In the genomic region with DNA sequence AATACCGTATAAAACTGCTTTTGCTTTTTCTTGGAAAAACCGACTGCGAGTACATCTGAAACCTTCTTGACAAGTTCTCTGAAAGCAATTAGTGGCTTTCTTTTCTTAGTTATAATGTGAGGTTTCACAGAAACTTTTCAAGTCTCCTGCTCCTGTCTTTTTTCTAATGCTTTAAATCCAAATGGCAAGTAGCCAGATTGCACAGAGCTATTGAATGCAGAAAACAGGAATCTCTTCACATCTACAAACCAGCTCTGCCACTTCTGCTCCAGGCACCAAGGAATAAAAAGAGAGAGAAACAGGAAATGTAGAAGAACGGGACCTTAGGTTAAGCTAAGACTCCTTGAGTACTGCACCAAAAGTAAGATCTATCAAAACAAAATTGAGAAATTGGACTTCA, we compare ENCODE assay signal across 13 cellular contexts.
DNase-seq lines count a peak whose midpoint lies in the region; ATAC-seq and TF ChIP-seq lines count a peak whose summit lies in the region.
"Had no signal": no experiment of that assay in that cellular context is flagged by ENCODE, and none has a peak within 500 bp of the region (broad histone marks: within the 10 kb centered on the region; RNA-seq: fewer than 3 reads in every experiment).

No MANE protein-coding gene starts in this region.

- H3K4me3 Mint-ChIP-seq in T-helper 2 cell treated with Interferon-gamma antibody and Interleukin-4, amounts not matched to agents 5 μg/mL and 100 μg/mL, for 36 hours = peak overlapping the region; percentile 63
- peak overlapping the region in 9 of 10 donors; percentile 6 to 67 (median 58) for H3K4me3 Mint-ChIP-seq in naive thymus-derived CD8-positive, alpha-beta T cell

- H3K36me3 Mint-ChIP-seq in T-helper 2 cell treated with Interferon-gamma antibody and Interleukin-4, amounts not matched to agents 5 μg/mL and 100 μg/mL, for 36 hours (ENCODE audit: low read depth) = no peaks in the 10 kb centered on the region
- peaks cover 0 to 2% (median 0%) of the 10 kb centered on the region in 3 donors for H3K36me3 Mint-ChIP-seq in naive thymus-derived CD8-positive, alpha-beta T cell

- H3K9me3 ChIP-seq in BE2C = no peaks in the 10 kb centered on the region; the same call in 1 of the 2 replicates

- peak overlapping the region; percentile 69 for H3K27ac Mint-ChIP-seq in T-helper 2 cell treated with Interferon-gamma antibody and Interleukin-4, amounts not matched to agents 5 μg/mL and 100 μg/mL, for 36 hours
- H3K27ac Mint-ChIP-seq in naive thymus-derived CD8-positive, alpha-beta T cell = peak overlapping the region in 6 of 10 donors; percentile 33 to 79 (median 56)

- no peaks in the 10 kb centered on the region for H3K4me1 ChIP-seq in BE2C

- peak; percentile 56 for DNase-seq in SIG-M5 treated with dmso at 0.1 percent for 504 hours (lab: John Stamatoyannopoulos, UW; ENCODE audit: unreplicated experiment)
- no peak for DNase-seq in SIG-M5 (lab: John Stamatoyannopoulos, UW)
- DNase-seq in T-helper 2 cell treated with Interferon-gamma antibody and Interleukin-4, amounts not matched to agents 5 μg/mL and 100 μg/mL, for 36 hours (ENCODE audit: low spot score) = no peak
- DNase-seq in naive thymus-derived CD8-positive, alpha-beta T cell = no peak
- DNase-seq in BE2C = no peak
- DNase-seq in pons (ENCODE audit: low spot score) = no peak
- DNase-seq in HPDE6-E6E7 (ENCODE audit: extremely low spot score) = no peak
- DNase-seq: activated CD4-positive, CD25-positive, alpha-beta regulatory T cell treated with anti-CD3 and anti-CD28 coated beads, Interleukin-2, amount 50 U/mL, for 72 hours; IMR-90; NCI-H2171; retina; trophoblast cell had no signal

- no peaks in the 10 kb centered on the region for H3K36me3 ChIP-seq in BE2C

- POLR2A ChIA-PET in naive thymus-derived CD8-positive, alpha-beta T cell (lab: Charles Lee) = no interaction called here

- peaks cover 5% of the 10 kb centered on the region for H3K27me3 Mint-ChIP-seq in T-helper 2 cell treated with Interferon-gamma antibody and Interleukin-4, amounts not matched to agents 5 μg/mL and 100 μg/mL, for 36 hours (ENCODE audit: low read depth)
- peaks cover 0 to under 1% (median 0%) of the 10 kb centered on the region in 5 donors for H3K27me3 Mint-ChIP-seq in naive thymus-derived CD8-positive, alpha-beta T cell

- no peak for TF ChIP-seq CTCF in BE2C (IDR thresholded peaks at IDR 0.05; ENCODE audit: low read depth, low read length)

- ATAC-seq in HG03025 (IDR thresholded peaks at IDR 0.05; ENCODE audit: low FRiP score, unreplicated experiment) = peak; percentile 73
- ATAC-seq in naive thymus-derived CD8-positive, alpha-beta T cell = no peak

- no peaks in the 10 kb centered on the region for H3K27me3 ChIP-seq in BE2C

- H3K4me3 ChIP-seq in BE2C (ENCODE audit: low read depth, low read length) = no peak overlapping the region

- no peaks in the 10 kb centered on the region for H3K9me3 Mint-ChIP-seq in T-helper 2 cell treated with Interferon-gamma antibody and Interleukin-4, amounts not matched to agents 5 μg/mL and 100 μg/mL, for 36 hours
- no peaks in the 10 kb centered on the region for H3K9me3 Mint-ChIP-seq in naive thymus-derived CD8-positive, alpha-beta T cell

- peaks cover 23% of the 10 kb centered on the region for H3K4me1 Mint-ChIP-seq in T-helper 2 cell treated with Interferon-gamma antibody and Interleukin-4, amounts not matched to agents 5 μg/mL and 100 μg/mL, for 36 hours (ENCODE audit: low read depth)
- peaks cover 5 to 19% (median 12%) of the 10 kb centered on the region in 4 donors for H3K4me1 Mint-ChIP-seq in naive thymus-derived CD8-positive, alpha-beta T cell
